In genomic region chr12:104460973-104461693, GRCh38 we compare ENCODE assay signal across 11 cellular contexts. TPM values are rescaled to one million over a fixed set of nuclear protein-coding genes. Genes with fewer than 3 reads are reported as not detected.
DNase-seq lines count a peak whose midpoint lies in the region; ATAC-seq and TF ChIP-seq lines count a peak whose summit lies in the region.
"Had no signal": no experiment of that assay in that cellular context is flagged by ENCODE, and none has a peak within 500 bp of the region (broad histone marks: within the 10 kb centered on the region; RNA-seq: fewer than 3 reads in every experiment).

No MANE protein-coding gene starts in this region.

- POLR2A ChIA-PET in CD4-positive, alpha-beta memory T cell (lab: Charles Lee; ENCODE audit: partially characterized antibody) = interaction anchor here (0.7 to 6.6 kb wide), 10 partner anchors 11 to 259 kb away, joined by 3 to 172 read pairs (median 8); no protein-coding TSS in a partner anchor
- POLR2A ChIA-PET in WTC11 (lab: Charles Lee) = no interaction called here

- TF ChIP-seq CTCF in HL-60 (IDR thresholded peaks at IDR 0.05; ENCODE audit: insufficient read depth, low read length) (no peak), WTC11 (IDR thresholded peaks at IDR 0.05) (no peak)

- peak overlapping the region in 1 of 2 donors; percentile 72 for H3K4me3 ChIP-seq in CD4-positive, alpha-beta memory T cell (ENCODE audit: low read length in 2 of 2)
- peak overlapping the region; percentile 89 for H3K4me3 ChIP-seq in HL-60 (replicated peaks; ENCODE audit: insufficient read depth, low read length)
- H3K4me3 ChIP-seq in muscle layer of duodenum (ENCODE audit: low read depth in 1 of 2, low read length in 2 of 2) = peak overlapping the region in 1 of 2 donors; percentile 9

- DNase-seq in CD4-positive, alpha-beta memory T cell = peak in 2 of 5 donors; percentile 12 to 55
- DNase-seq in HL-60 (ENCODE audit: low read depth in 1 of 2, low spot score in 1 of 2) (peak in 1 of 2 experiments; percentile 75), WTC11 (ENCODE audit: low spot score) (no peak), NCI-H748 treated with DMSO at 0.1 percent for 48 hours (lab: John Stamatoyannopoulos, UW) (no peak)
- DNase-seq: activated CD4-positive, alpha-beta T cell treated with anti-CD3 and anti-CD28 coated beads for 48 hours; esophagus squamous epithelium had no signal

- CTCF ChIA-PET in CD4-positive, alpha-beta memory T cell (lab: Charles Lee; ENCODE audit: partially characterized antibody) = interaction anchor here (1.1 to 4.9 kb wide), 5 partner anchors 12 to 120 kb away, joined by 3 to 23 read pairs (median 10); no protein-coding TSS in a partner anchor
- CTCF ChIA-PET in WTC11 (lab: Charles Lee) = interaction anchor here (1.3 kb wide), 1 partner anchor 79 kb away, joined by 6 read pairs; no protein-coding TSS in a partner anchor

- H3K27ac Mint-ChIP-seq in CD4-positive, alpha-beta memory T cell = peak overlapping the region; percentile 85 to 98 (median 94)
- H3K27ac Mint-ChIP-seq in activated T-helper 17 cell treated with anti-CD3 and anti-CD28 coated beads, Interleukin-2, amount 50 U/mL, for 72 hours = peak overlapping the region; percentile 92
- H3K27ac Mint-ChIP-seq in WTC11 = no peak overlapping the region

- no peaks in the 10 kb centered on the region for H3K36me3 ChIP-seq in CD4-positive, alpha-beta memory T cell (ENCODE audit: insufficient read depth, low read length)
- no peaks in the 10 kb centered on the region for H3K36me3 ChIP-seq in muscle layer of duodenum (ENCODE audit: control insufficient read depth in 1 of 2, insufficient read depth in 2 of 2, low read length in 2 of 2)
- H3K36me3 ChIP-seq: esophagus squamous epithelium had no signal

- peaks cover 0 to 23% of the 10 kb centered on the region in 2 donors for H3K36me3 Mint-ChIP-seq in CD4-positive, alpha-beta memory T cell
- peaks cover 26% of the 10 kb centered on the region for H3K36me3 Mint-ChIP-seq in activated T-helper 17 cell treated with anti-CD3 and anti-CD28 coated beads, Interleukin-2, amount 50 U/mL, for 72 hours (ENCODE audit: low read depth)
- no peaks in the 10 kb centered on the region for H3K36me3 Mint-ChIP-seq in WTC11

- peaks cover 45 to 91% (median 61%) of the 10 kb centered on the region in 4 donors for H3K4me1 Mint-ChIP-seq in CD4-positive, alpha-beta memory T cell
- H3K4me1 Mint-ChIP-seq in activated T-helper 17 cell treated with anti-CD3 and anti-CD28 coated beads, Interleukin-2, amount 50 U/mL, for 72 hours = peaks cover 35% of the 10 kb centered on the region
- peaks cover 25% of the 10 kb centered on the region for H3K4me1 Mint-ChIP-seq in WTC11

- H3K4me1 ChIP-seq in CD4-positive, alpha-beta memory T cell (ENCODE audit: insufficient read depth, low read length) = peaks cover 71% of the 10 kb centered on the region
- H3K4me1 ChIP-seq in muscle layer of duodenum (ENCODE audit: control insufficient read depth in 1 of 2, insufficient read depth in 2 of 2, low read length in 2 of 2) = peaks cover 0 to 4% of the 10 kb centered on the region in 2 donors

- peak overlapping the region; percentile 93 to 99 (median 97) for H3K4me3 Mint-ChIP-seq in CD4-positive, alpha-beta memory T cell
- H3K4me3 Mint-ChIP-seq in activated T-helper 17 cell treated with anti-CD3 and anti-CD28 coated beads, Interleukin-2, amount 50 U/mL, for 72 hours = peak overlapping the region; percentile 93
- no peak overlapping the region for H3K4me3 Mint-ChIP-seq in WTC11

- no peaks in the 10 kb centered on the region for H3K27me3 ChIP-seq in CD4-positive, alpha-beta memory T cell (ENCODE audit: insufficient read depth, low read length)
- H3K27me3 ChIP-seq in HL-60 (ENCODE audit: insufficient read depth, poor library complexity, severe bottlenecking) (no peaks in the 10 kb centered on the region), muscle layer of duodenum (ENCODE audit: low read depth, low read length) (no peaks in the 10 kb centered on the region)
- H3K27me3 ChIP-seq: esophagus squamous epithelium had no signal

- no peaks in the 10 kb centered on the region for H3K9me3 Mint-ChIP-seq in CD4-positive, alpha-beta memory T cell
- no peaks in the 10 kb centered on the region for H3K9me3 Mint-ChIP-seq in activated T-helper 17 cell treated with anti-CD3 and anti-CD28 coated beads, Interleukin-2, amount 50 U/mL, for 72 hours
- H3K9me3 Mint-ChIP-seq in WTC11 = no peaks in the 10 kb centered on the region

- intact Hi-C loops in CD4-positive, alpha-beta memory T cell (cut with micrococcal nuclease) = loop anchor here (10.0 kb wide), 1 partner anchor 156 kb away; the partner anchor contains the start of gene EID3

- H3K9me3 ChIP-seq in CD4-positive, alpha-beta memory T cell (ENCODE audit: control insufficient read depth in 1 of 2, low read length in 2 of 2) = no peaks in the 10 kb centered on the region
- H3K9me3 ChIP-seq in muscle layer of duodenum (ENCODE audit: control insufficient read depth in 1 of 2, low read length in 2 of 2) = no peaks in the 10 kb centered on the region
- H3K9me3 ChIP-seq: esophagus squamous epithelium had no signal

- ATAC-seq in activated T-helper 17 cell treated with anti-CD3 and anti-CD28 coated beads, Interleukin-2, amount 50 U/mL, for 72 hours (replicated peaks) = no peak
- ATAC-seq in GM18907 (IDR thresholded peaks at IDR 0.05; ENCODE audit: unreplicated experiment) (no peak), HG02852 (IDR thresholded peaks at IDR 0.05; ENCODE audit: unreplicated experiment) (no peak), WTC11 (no peak)
- ATAC-seq: Right ventricle myocardium inferior had no signal

- peak overlapping the region; percentile 83 for H3K27ac ChIP-seq in CD4-positive, alpha-beta memory T cell (ENCODE audit: low read depth, low read length)
- H3K27ac ChIP-seq in HL-60 (replicated peaks) (peak overlapping the region; percentile 92), muscle layer of duodenum (ENCODE audit: low read length) (peak overlapping the region; percentile 8)

- H3K27me3 Mint-ChIP-seq in CD4-positive, alpha-beta memory T cell = no peaks in the 10 kb centered on the region
- H3K27me3 Mint-ChIP-seq in activated T-helper 17 cell treated with anti-CD3 and anti-CD28 coated beads, Interleukin-2, amount 50 U/mL, for 72 hours = no peaks in the 10 kb centered on the region
- peaks cover 23% of the 10 kb centered on the region for H3K27me3 Mint-ChIP-seq in WTC11 (ENCODE audit: low read depth)

TF ChIP-seq in WTC11, 78 proteins besides CTCF, POLR2A, EP300 and RAD21 (continues in another document):
- TF ChIP-seq NFATC4 (CRISPR knock-in tag; IDR thresholded peaks at IDR 0.05) (no peak), ZBTB21 (CRISPR knock-in tag; IDR thresholded peaks at IDR 0.05; ENCODE audit: borderline replicate concordance) (no peak), MAX (CRISPR knock-in tag; IDR thresholded peaks at IDR 0.05) (no peak), PREB (CRISPR knock-in tag; IDR thresholded peaks at IDR 0.05; ENCODE audit: borderline replicate concordance) (no peak), AR (CRISPR knock-in tag; IDR thresholded peaks at IDR 0.05) (no peak), ATF2 (CRISPR knock-in tag; IDR thresholded peaks at IDR 0.05; ENCODE audit: borderline replicate concordance, low read depth) (no peak), ZNF317 (CRISPR knock-in tag; IDR thresholded peaks at IDR 0.05; ENCODE audit: borderline replicate concordance, low read depth) (no peak)

RNA-seq across cellular contexts. Expression of gene CHST11, which starts 4.4 kb away (rescaled TPM):
- 10 to 100 TPM; 55.1 to 55.8 TPM for total RNA-seq in CD4-positive, alpha-beta memory T cell
- 10 to 100 TPM; 63.8 to 64.6 TPM for polyA plus RNA-seq in CD4-positive, alpha-beta memory T cell
- total RNA-seq in activated T-helper 17 cell treated with anti-CD3 and anti-CD28 coated beads, Interleukin-2, amount 50 U/mL, for 72 hours = 10 to 100 TPM; 36.2 to 61.7 TPM
- 20.4 to 24.2 TPM (median 23.2 TPM) in 3 replicates for total RNA-seq in WTC11 (2021)

Comparison
In these comparisons a context has a peak if more than half of its experiments do, and no peak if none do; other contexts are left out.
1. H3K27ac ChIP-seq: peak in every context shown above with its lines; median percentile 92 in HL-60; 83 in CD4-positive, alpha-beta memory T cell; 8 in muscle layer of duodenum.